15 cellular contexts compared by ENCODE assay signal in genomic region chr22:27577570-27577969, GRCh38.
"Had no signal": no experiment of that assay in that cellular context is flagged by ENCODE, and none has a peak within 500 bp of the region (broad histone marks: within the 10 kb centered on the region; RNA-seq: fewer than 3 reads in every experiment).

No MANE protein-coding gene starts in this region.

- H3K9me3 Mint-ChIP-seq: activated T-cell treated with anti-CD3 and anti-CD28 coated beads, Interleukin-2, amount 50 U/mL, for 4 hours had no signal

- H3K36me3 ChIP-seq: colonic mucosa, upper lobe of left lung had no signal

- H3K4me3 ChIP-seq: colonic mucosa, upper lobe of left lung had no signal

- H3K4me1 ChIP-seq: colonic mucosa had no signal

- H3K27me3 ChIP-seq: colonic mucosa had no signal

- H3K27ac ChIP-seq: colonic mucosa had no signal

- H3K9me3 ChIP-seq: colonic mucosa had no signal

- H3K36me3 Mint-ChIP-seq: activated CD8-positive, alpha-beta memory T cell treated with anti-CD3 and anti-CD28 coated beads, Interleukin-2, amount 10 ng/mL, durations not matched to agents 7 days and 5 days; activated naive CD8-positive, alpha-beta T cell; memory B cell had no signal

- DNase-seq: activated CD4-positive, alpha-beta T cell treated with anti-CD3 and anti-CD28 coated beads for 1 hour; activated CD4-positive, alpha-beta T cell treated with anti-CD3 and anti-CD28 coated beads, Interleukin-2, amount 50 U/mL, for 48 hours; activated CD8-positive, alpha-beta memory T cell treated with anti-CD3 and anti-CD28 coated beads, Interleukin-2, amount 10 ng/mL, durations not matched to agents 7 days and 5 days; activated gamma-delta T cell; activated T-cell treated with anti-CD3 and anti-CD28 coated beads, Interleukin-2, amount 50 U/mL, for 4 hours; colonic mucosa; effector CD4-positive, alpha-beta T cell; SIG-M5; stimulated activated CD4-positive, alpha-beta T cell treated with anti-CD3 and anti-CD28 coated beads, Interleukin-12 subunit alpha, Interleukin-12 subunit beta, amount 100 ng/mL, for 4 hours; stimulated activated CD4-positive, alpha-beta T cell treated with anti-CD3 and anti-CD28 coated beads, Interleukin-2, amount 100 ng/mL, for 48 hours; stimulated activated naive CD4-positive, alpha-beta T cell treated with Interleukin-2 at 50 U/mL for 16 hours; T-helper 9 cell; upper lobe of left lung had no signal

- H3K4me1 Mint-ChIP-seq: activated CD8-positive, alpha-beta memory T cell treated with anti-CD3 and anti-CD28 coated beads, Interleukin-2, amount 10 ng/mL, durations not matched to agents 7 days and 5 days; memory B cell had no signal

- ATAC-seq: activated CD8-positive, alpha-beta memory T cell treated with anti-CD3 and anti-CD28 coated beads, Interleukin-2, amount 10 ng/mL, durations not matched to agents 7 days and 5 days; activated T-cell treated with anti-CD3 and anti-CD28 coated beads, Interleukin-2, amount 50 U/mL, for 4 hours had no signal

- H3K4me3 Mint-ChIP-seq: activated CD8-positive, alpha-beta memory T cell treated with anti-CD3 and anti-CD28 coated beads, Interleukin-2, amount 10 ng/mL, durations not matched to agents 7 days and 5 days; activated naive CD8-positive, alpha-beta T cell; activated T-cell treated with anti-CD3 and anti-CD28 coated beads, Interleukin-2, amount 50 U/mL, for 4 hours; memory B cell had no signal

- H3K27ac Mint-ChIP-seq: activated CD8-positive, alpha-beta memory T cell treated with anti-CD3 and anti-CD28 coated beads, Interleukin-2, amount 10 ng/mL, durations not matched to agents 7 days and 5 days; activated naive CD8-positive, alpha-beta T cell; memory B cell had no signal
